ENCODE assay signal across 2 cellular contexts in genomic region chr22:35540600-35541253, GRCh38.
TF ChIP-seq lines count a peak whose summit lies in the region.

Gene RASD2 (plus strand): TSS chr22:35540831. CDS start chr22:35546810, 5,979 bp downstream.

TF ChIP-seq in HCT116, 20 proteins besides CTCF, POLR2A, EP300 and RAD21 (continued from another document):
- TF ChIP-seq MAX (IDR thresholded peaks at IDR 0.05): no peak

TF ChIP-seq in liver, 16 proteins besides CTCF, POLR2A, EP300 and RAD21 (continued from another document):
- no peak for TF ChIP-seq MAX (IDR thresholded peaks at IDR 0.05)
